In the genomic region with DNA sequence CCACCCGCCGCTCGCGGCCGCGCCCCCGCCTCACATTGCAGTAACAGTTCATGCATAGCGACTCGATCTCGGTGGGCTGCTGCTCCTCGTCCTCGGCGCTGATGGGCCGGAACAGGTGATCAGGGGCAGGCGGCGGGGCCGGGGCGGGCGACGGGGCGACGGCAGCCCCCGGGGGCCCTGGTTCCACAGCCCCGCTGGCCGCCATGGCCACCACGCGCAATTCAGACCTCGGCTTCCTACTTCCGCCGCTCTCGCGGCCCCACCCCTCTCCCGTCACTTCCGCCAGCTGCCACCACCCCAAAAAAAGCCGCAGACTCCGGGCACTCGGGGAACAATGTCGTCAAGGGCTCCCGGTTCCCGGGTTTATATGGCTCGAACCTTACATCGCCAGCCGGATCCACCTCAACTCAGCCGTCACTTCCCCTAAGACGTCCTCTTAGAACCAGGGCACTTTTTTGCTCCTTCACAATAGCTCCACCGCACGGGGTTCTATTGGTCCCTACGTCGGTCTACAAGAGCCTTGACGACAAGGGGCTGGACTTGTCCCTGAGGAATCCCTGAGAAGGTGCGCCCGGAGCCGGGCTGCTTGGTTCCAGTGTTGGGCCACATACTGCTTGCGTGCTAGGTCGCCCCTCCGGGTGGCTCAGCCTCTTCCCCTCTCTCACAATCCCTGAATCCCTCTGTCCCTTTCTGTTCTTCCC, we compare ENCODE assay signal across 8 cellular contexts. TPM values are rescaled to one million over a fixed set of nuclear protein-coding genes. Genes with fewer than 3 reads are reported as not detected.
A peak's percentile ranks its signal among the peaks of the same experiment; 100 is the strongest.
DNase-seq lines count a peak whose midpoint lies in the region; ATAC-seq, FAIRE-seq and TF ChIP-seq lines count a peak whose summit lies in the region.

ZPR1 (minus strand) TSS at position 238 of the 701 bp plus-strand sequence; CDS start at position 205, 33 bp downstream.

- H4K5ac ChIP-seq in H1 (ENCODE audit: insufficient read length, low read depth, low read length), result peak within 1 kb of the TSS; percentile 18

- peak within 1 kb of the TSS; percentile 94 to 95 for H3K4me3 Mint-ChIP-seq in CD14-positive monocyte

- TF ChIP-seq POLR2A in H1 (IDR thresholded peaks at IDR 0.05; ENCODE audit: control extremely low read depth in 1 of 2, low read depth in 2 of 2, low read length in 2 of 2), result peak in 1 of 2 experiments; percentile 84; a peak in 2 of 3 replicates

- H3K27ac ChIP-seq in H1 (ENCODE audit: low read depth, low read length), result peak within 1 kb of the TSS; percentile 56; the same call in 1 of the 2 replicates
- no peak within 1 kb of the TSS for H3K27ac ChIP-seq in mesenchymal stem cell (ENCODE audit: low read length, poor library complexity, severe bottlenecking)

- peaks cover 0 to 11% (median 3%) of the 10 kb centered on the region in 4 experiments; a peak in 4 of 7 replicates for H3K27me3 ChIP-seq in H1 (replicated peaks in 1 of 4; ENCODE audit: control insufficient read depth in 3 of 4, extremely low read depth in 1 of 4, insufficient read depth in 3 of 4, low read length in 3 of 4)
- no peaks in the 10 kb centered on the region for H3K27me3 ChIP-seq in mesenchymal stem cell (ENCODE audit: control insufficient read depth in 1 of 2, insufficient read depth in 1 of 2, low read length in 2 of 2)

- H3K79me1 ChIP-seq in H1 (ENCODE audit: low read depth, low read length) (peaks cover 5% of the 10 kb centered on the region; the same call in 1 of the 2 replicates), mesenchymal stem cell (replicated peaks; ENCODE audit: low read length, poor library complexity, severe bottlenecking) (peaks cover 23% of the 10 kb centered on the region)

- peak within 1 kb of the TSS; percentile 79 to 93 (median 85) for H3K4me3 ChIP-seq in H1 (ENCODE audit: extremely low read depth in 1 of 4, insufficient read depth in 2 of 4, low read depth in 3 of 4, low read length in 4 of 4)
- H3K4me3 ChIP-seq in mesenchymal stem cell (ENCODE audit: insufficient read depth in 1 of 2, low read depth in 1 of 2, low read length in 2 of 2), result peak within 1 kb of the TSS; percentile 95 to 97

- H3K4me1 Mint-ChIP-seq in CD14-positive monocyte, result peaks cover 29% of the 10 kb centered on the region

- no peaks in the 10 kb centered on the region for H4K20me1 ChIP-seq in H1 (replicated peaks in 1 of 2; ENCODE audit: control insufficient read depth in 1 of 2, insufficient read depth in 2 of 2, low read length in 2 of 2)

- TF ChIP-seq CTCF in CD14-positive monocyte (IDR thresholded peaks at IDR 0.05), result no peak
- no peak; a peak in 1 of 4 replicates for TF ChIP-seq CTCF in H1 (IDR thresholded peaks at IDR 0.05; ENCODE audit: control extremely low read depth in 1 of 3, insufficient read depth in 1 of 3, low read depth in 1 of 3, low read length in 3 of 3)

- peak; percentile 87 for ATAC-seq in GM19372 (IDR thresholded peaks at IDR 0.05; ENCODE audit: low read depth, unreplicated experiment)
- ATAC-seq in HG03520 (IDR thresholded peaks at IDR 0.05; ENCODE audit: unreplicated experiment), result peak; percentile 71

- H3K36me3 ChIP-seq in H1 (ENCODE audit: control insufficient read depth in 2 of 4, insufficient read depth in 4 of 4, low read length in 3 of 4) (peaks cover 26 to 36% (median 30%) of the 10 kb centered on the region in 4 experiments), mesenchymal stem cell (ENCODE audit: control insufficient read depth in 1 of 2, insufficient read depth in 2 of 2, low read depth in 1 of 2, low read length in 2 of 2) (peaks cover 25 to 39% of the 10 kb centered on the region in 2 experiments)

- TF ChIP-seq EP300 in H1 (IDR thresholded peaks at IDR 0.05; ENCODE audit: borderline replicate concordance in 1 of 2, low read depth in 2 of 2, low read length in 2 of 2), result no peak

- no peak within 1 kb of the TSS for H3K14ac ChIP-seq in H1 (ENCODE audit: insufficient read length)
- H3K14ac ChIP-seq in mesenchymal stem cell (ENCODE audit: low read length in 2 of 2), result peak within 1 kb of the TSS; percentile 21 to 39

- no peak for FAIRE-seq in H1 (lab: Jason Lieb, UNC)

- H3K4me2 ChIP-seq in H1 (ENCODE audit: insufficient read depth in 1 of 2, low read depth in 2 of 2, low read length in 2 of 2), result peak within 1 kb of the TSS; percentile 92 to 94
- peak within 1 kb of the TSS; percentile 88 for H3K4me2 ChIP-seq in mesenchymal stem cell (ENCODE audit: low read length, poor library complexity, severe bottlenecking)

- H3K56ac ChIP-seq in H1 (replicated peaks; ENCODE audit: insufficient read length, low read depth, low read length), result no peak within 1 kb of the TSS

- H2AK5ac ChIP-seq in H1 (ENCODE audit: low read depth, low read length) (no peak within 1 kb of the TSS), mesenchymal stem cell (ENCODE audit: low read length, severe bottlenecking) (peak within 1 kb of the TSS; percentile 86)

- H2BK15ac ChIP-seq in H1 (ENCODE audit: low read length) (no peak within 1 kb of the TSS), mesenchymal stem cell (ENCODE audit: low read depth, poor library complexity, severe bottlenecking) (peak within 1 kb of the TSS; percentile 58)

- peaks cover 0 to 2% (median 0%) of the 10 kb centered on the region in 7 donors for H3K9me3 Mint-ChIP-seq in CD14-positive monocyte

- H4K8ac ChIP-seq in H1 (ENCODE audit: extremely low read depth, insufficient read depth, low read length) (peak within 1 kb of the TSS; percentile 39), mesenchymal stem cell (ENCODE audit: low read length) (peak within 1 kb of the TSS; percentile 93)

- peak within 1 kb of the TSS; percentile 92 to 98 (median 97) for H3K27ac Mint-ChIP-seq in CD14-positive monocyte

- H2AFZ ChIP-seq in H1 (ENCODE audit: low read length) (peak within 1 kb of the TSS; percentile 91; the same call in 1 of the 2 replicates), mesenchymal stem cell (ENCODE audit: low read depth, low read length) (peak within 1 kb of the TSS; percentile 74)

- no peak for TF ChIP-seq RAD21 in H1 (IDR thresholded peaks at IDR 0.05 in 1 of 2, conservative IDR thresholded peaks at IDR 0.05 in 1 of 2; ENCODE audit: low read depth in 2 of 2, low read length in 2 of 2)

- H3K23me2 ChIP-seq in H1 (ENCODE audit: low read depth, low read length), result peaks cover 11% of the 10 kb centered on the region

- H2BK120ac ChIP-seq in H1 (replicated peaks; ENCODE audit: low read depth, low read length) (no peak within 1 kb of the TSS), mesenchymal stem cell (ENCODE audit: low read depth, low read length) (no peak within 1 kb of the TSS)

- H3K9me3 ChIP-seq in H1 (ENCODE audit: insufficient read depth in 2 of 2, low read depth in 1 of 2, low read length in 1 of 2) (no peaks in the 10 kb centered on the region), mesenchymal stem cell (ENCODE audit: control insufficient read depth, low read length) (no peaks in the 10 kb centered on the region)

- H3K4ac ChIP-seq in H1 (replicated peaks; ENCODE audit: insufficient read length, low read depth, low read length) (peak within 1 kb of the TSS; percentile 29), mesenchymal stem cell (ENCODE audit: low read depth in 1 of 2, low read length in 2 of 2) (peak within 1 kb of the TSS; percentile 26 to 66)

- H2BK20ac ChIP-seq in H1 (ENCODE audit: low read length), result no peak within 1 kb of the TSS

- H3K23ac ChIP-seq in H1 (ENCODE audit: insufficient read length), result no peak within 1 kb of the TSS
- H3K23ac ChIP-seq in mesenchymal stem cell (ENCODE audit: low read length in 2 of 2), result peak within 1 kb of the TSS in 1 of 2 experiments; percentile 14

- H3K9ac ChIP-seq in H1 (replicated peaks in 1 of 4; ENCODE audit: extremely low read depth in 1 of 4, low read depth in 3 of 4, low read length in 3 of 4) (peak within 1 kb of the TSS; percentile 65 to 78 (median 70)), mesenchymal stem cell (ENCODE audit: low read length) (peak within 1 kb of the TSS; percentile 91)

- H3K18ac ChIP-seq in H1 (ENCODE audit: extremely low read depth, low read length) (peak within 1 kb of the TSS; percentile 66), mesenchymal stem cell (ENCODE audit: low read depth in 1 of 2, low read length in 2 of 2) (peak within 1 kb of the TSS; percentile 83 to 89)

- CTCF ChIA-PET in H1 (lab: Charles Lee; ENCODE audit: partially characterized antibody), result interaction anchor here (0.9 to 12.1 kb wide), 10 partner anchors 8 to 439 kb away, joined by 3 to 237 read pairs (median 4); partner anchors contain the start of genes APOA1, APOA4 and APOC3

- peaks cover 6 to 14% (median 8%) of the 10 kb centered on the region in 3 donors for H3K27me3 Mint-ChIP-seq in CD14-positive monocyte (ENCODE audit: low read depth in 3 of 3)

- no peak within 1 kb of the TSS; the same call in 1 of the 2 replicates for H2BK5ac ChIP-seq in H1 (ENCODE audit: low read depth, low read length)
- H2BK5ac ChIP-seq in mesenchymal stem cell (ENCODE audit: low read depth, low read length, poor library complexity, severe bottlenecking), result no peak within 1 kb of the TSS

- POLR2A ChIA-PET in H1 (lab: Charles Lee; ENCODE audit: partially characterized antibody), result interaction anchor here (0.9 to 6.0 kb wide), 7 partner anchors 8 to 309 kb away, joined by 3 to 29 read pairs (median 4); partner anchors contain the start of genes APOA1 and BUD13

- peaks cover 0 to 15% of the 10 kb centered on the region in 2 experiments; a peak in 2 of 4 replicates for H3K79me2 ChIP-seq in H1 (ENCODE audit: control insufficient read depth in 1 of 2, insufficient read depth in 2 of 2, low read length in 2 of 2)

- DNase-seq in CD14-positive monocyte (ENCODE audit: low spot score) (peak; percentile 85), NOMO-1 treated with DMSO at 0.1 percent for 48 hours (lab: John Stamatoyannopoulos, UW; ENCODE audit: unreplicated experiment) (peak; percentile 70), H1 (ENCODE audit: low read depth in 1 of 2, low spot score in 2 of 2) (peak in 1 of 2 experiments; percentile 89), mesenchymal stem cell (peak; percentile 83)
- peak; percentile 62 to 70 (median 63) for DNase-seq in activated CD8-positive, alpha-beta memory T cell treated with anti-CD3 and anti-CD28 coated beads for 48 hours (ENCODE audit: low read depth in 2 of 3, low spot score in 2 of 3)
- peak; percentile 64 for DNase-seq in stimulated activated CD8-positive, alpha-beta memory T cell treated with anti-CD3 and anti-CD28 coated beads, Interleukin-12 subunit alpha, Interleukin-12 subunit beta, amount 100 ng/mL, for 24 hours (ENCODE audit: extremely low read depth)

- peaks cover 4 to 9% (median 6%) of the 10 kb centered on the region in 4 experiments for H3K4me1 ChIP-seq in H1 (replicated peaks in 1 of 4; ENCODE audit: control insufficient read depth in 3 of 4, insufficient read depth in 4 of 4, low read length in 3 of 4)
- peaks cover 15% of the 10 kb centered on the region for H3K4me1 ChIP-seq in mesenchymal stem cell (ENCODE audit: control insufficient read depth, insufficient read depth, low read depth, low read length)

- peaks cover 39 to 43% of the 10 kb centered on the region in 2 donors for H3K36me3 Mint-ChIP-seq in CD14-positive monocyte

- WGBS in H1 (ENCODE audit: extremely low coverage in 1 of 2, insufficient coverage in 1 of 2, insufficient read length in 1 of 2, insufficient replicate concordance in 2 of 2, low coverage in 1 of 2, low lambda C conversion rate in 2 of 2, missing lambda C conversion rate in 1 of 2), 2 experiments, result 3% methylated on average over 47 of the region's 56 CpGs; no CpG with 5 or more reads in 1 of the 2 experiments
- WGBS in mesenchymal stem cell, result 1% methylated on average over 53 of the region's 56 CpGs

- intact Hi-C loops in CD14-positive monocyte (cut with micrococcal nuclease), result loop anchor here (5.0 to 10.0 kb wide), 2 partner anchors 444 to 537 kb away; partner anchors contain the start of genes CEP164 (in 1 of the 2), PCSK7 (in 1 of the 2) and RNF214 (in 1 of the 2)

- H4K91ac ChIP-seq in H1 (replicated peaks; ENCODE audit: insufficient read length, low read length), result no peak within 1 kb of the TSS
- peak within 1 kb of the TSS; percentile 72 for H4K91ac ChIP-seq in mesenchymal stem cell (ENCODE audit: low read length)

- no peak within 1 kb of the TSS for H2BK12ac ChIP-seq in H1 (ENCODE audit: low read depth, low read length)
- H2BK12ac ChIP-seq in mesenchymal stem cell (ENCODE audit: low read length in 2 of 2), result no peak within 1 kb of the TSS

RNA-seq across cellular contexts. Expression of gene ZPR1, which starts in this region (rescaled TPM):
- polyA plus RNA-seq in CD14-positive monocyte, result 10 to 100 TPM; 35.2 to 35.5 TPM
- total RNA-seq in H1 (2021; fragmentation: NEBNext Ultra II Directional; extraction: Animal tissue kit (Norgen Biotek cat#: 25700)), result 70.5 and 81.2 TPM in 2 replicates
- polyA plus RNA-seq in H1 (2011; rRNA removed), result 36.6 and 36.7 TPM in 2 replicates
- 49.0 TPM for polyA plus RNA-seq in H1 (2011; cell fraction: cytosol; rRNA removed)
- polyA plus RNA-seq in H1 (2011; cell fraction: nucleus; rRNA removed), result 38.7 TPM
- polyA plus RNA-seq in H1 (2012, experiment 1 of 2), result 44.9 to 54.2 TPM (median 48.1 TPM) in 4 replicates
- 24.3 TPM for polyA plus RNA-seq in H1 (2012, experiment 2 of 2)
- polyA plus RNA-seq in H1 (2013, experiment 1 of 2), result 33.3 TPM
- polyA plus RNA-seq in H1 (2013, experiment 2 of 2), result 35.5 TPM
- polyA minus RNA-seq in H1 (2011; rRNA and poly(A)+ RNA removed), result 62.4 and 69.3 TPM in 2 replicates
- polyA minus RNA-seq in H1 (2011; cell fraction: cytosol; rRNA and poly(A)+ RNA removed), result 46.8 TPM
- 42.6 TPM for polyA minus RNA-seq in H1 (2011; cell fraction: nucleus; rRNA and poly(A)+ RNA removed)
- polyA plus RNA-seq in mesenchymal stem cell (2013, experiment 1 of 2), result 26.2 TPM
- polyA plus RNA-seq in mesenchymal stem cell (2013, experiment 2 of 2), result 28.8 TPM
